In the genomic region with DNA sequence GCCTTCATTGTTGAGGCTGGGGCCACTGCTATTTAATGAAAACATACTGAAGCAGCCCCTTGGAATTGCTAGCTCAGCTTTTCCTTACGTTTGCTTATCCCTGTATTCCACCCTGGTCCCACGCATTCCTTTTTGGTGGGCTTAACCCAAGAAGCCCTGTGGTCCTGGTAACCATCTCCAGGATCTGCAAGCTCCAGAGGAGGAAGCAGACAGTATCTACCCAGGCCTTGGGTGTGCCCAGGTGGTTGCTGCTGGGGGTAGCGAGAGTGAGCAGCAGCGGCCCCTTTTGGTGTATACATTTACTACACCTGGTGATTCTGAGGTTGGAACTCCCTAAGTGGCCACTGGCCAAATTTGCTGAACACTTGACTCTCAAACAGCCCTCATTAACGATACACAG, we compare ENCODE assay signal across 11 cellular contexts.
DNase-seq lines count a peak whose midpoint lies in the region; ATAC-seq, FAIRE-seq and TF ChIP-seq lines count a peak whose summit lies in the region.
"Had no signal": no experiment of that assay in that cellular context is flagged by ENCODE, and none has a peak within 500 bp of the region (broad histone marks: within the 10 kb centered on the region; RNA-seq: fewer than 3 reads in every experiment).

No MANE protein-coding gene starts in this region.

- H3K36me3 ChIP-seq in MM.1S (replicated peaks; ENCODE audit: insufficient read depth, low read length) = no peaks in the 10 kb centered on the region
- H3K36me3 ChIP-seq in small intestine (ENCODE audit: control insufficient read depth in 2 of 2, insufficient read depth in 2 of 2, low read length in 2 of 2) = no peaks in the 10 kb centered on the region

- CTCF ChIA-PET in WTC11 (lab: Charles Lee) = interaction anchor here (0.5 to 1.5 kb wide), 9 partner anchors 19 to 515 kb away, joined by 3 to 4 read pairs (median 3); no protein-coding TSS in a partner anchor

- H3K4me3 Mint-ChIP-seq in WTC11 = no peak overlapping the region
- H3K4me3 Mint-ChIP-seq: CD8-positive, alpha-beta memory T cell had no signal

- POLR2A ChIA-PET in WTC11 (lab: Charles Lee) = no interaction called here

- H3K4me1 Mint-ChIP-seq in WTC11 = peaks cover 18% of the 10 kb centered on the region
- H3K4me1 Mint-ChIP-seq: CD8-positive, alpha-beta memory T cell had no signal

- no peaks in the 10 kb centered on the region for H3K79me2 ChIP-seq in MM.1S (ENCODE audit: low read length)

- no peaks in the 10 kb centered on the region for H3K9me2 ChIP-seq in MM.1S (replicated peaks; ENCODE audit: insufficient read depth, low read length)

- no peak overlapping the region for H3K9ac ChIP-seq in MM.1S (ENCODE audit: low read length)
- H3K9ac ChIP-seq: KMS-11 had no signal

- peaks cover 7% of the 10 kb centered on the region for H3K9me3 Mint-ChIP-seq in WTC11

- DNase-seq in activated T-cell treated with anti-CD3 and anti-CD28 coated beads for 48 hours (ENCODE audit: low read depth) (peak; percentile 0), MM.1S (peak; percentile 33), WTC11 (ENCODE audit: low spot score) (peak; percentile 71), small intestine (peak; percentile 24), CD1c-positive myeloid dendritic cell (ENCODE audit: extremely low spot score) (no peak)
- no peak for DNase-seq in activated T-cell treated with anti-CD3 and anti-CD28 coated beads, Interleukin-2, amount 50 U/mL, for 1 hour
- no peak for DNase-seq in activated naive CD4-positive, alpha-beta T cell (lab: John Stamatoyannopoulos, UW)
- DNase-seq in activated CD8-positive, alpha-beta memory T cell treated with anti-CD3 and anti-CD28 coated beads, Interleukin-2, amount 50 U/mL, for 4 hours = no peak
- DNase-seq: CD8-positive, alpha-beta memory T cell; stimulated activated CD4-positive, alpha-beta T cell treated with anti-CD3 and anti-CD28 coated beads, Interleukin-4, amount 100 ng/mL, for 4 hours had no signal

- H4K20me1 ChIP-seq in MM.1S (ENCODE audit: insufficient read depth, low read length) = no peaks in the 10 kb centered on the region

- no peak for FAIRE-seq in small intestine (lab: Jason Lieb, UNC)

- H3K27ac ChIP-seq in MM.1S (ENCODE audit: low read length) (no peak overlapping the region), small intestine (ENCODE audit: low read depth in 1 of 2, low read length in 1 of 2) (no peak overlapping the region)
- H3K27ac ChIP-seq: KMS-11 had no signal

- TF ChIP-seq CTCF in MM.1S (IDR thresholded peaks at IDR 0.05; ENCODE audit: low read length) (peak; percentile 49), WTC11 (IDR thresholded peaks at IDR 0.05) (peak; percentile 78)

- no peaks in the 10 kb centered on the region for H3K36me3 Mint-ChIP-seq in WTC11
- H3K36me3 Mint-ChIP-seq: CD8-positive, alpha-beta memory T cell had no signal

- no peaks in the 10 kb centered on the region for H3K9me3 ChIP-seq in MM.1S (replicated peaks; ENCODE audit: insufficient read depth, low read length)
- H3K9me3 ChIP-seq in small intestine (ENCODE audit: control insufficient read depth, low read depth) = no peaks in the 10 kb centered on the region

- H3K27me3 Mint-ChIP-seq in WTC11 (ENCODE audit: low read depth) = no peaks in the 10 kb centered on the region

- no peaks in the 10 kb centered on the region for H3F3A ChIP-seq in MM.1S (ENCODE audit: insufficient read depth, low read length)

- peak; percentile 97 for ATAC-seq in WTC11

- H2AFZ ChIP-seq in MM.1S (ENCODE audit: low read length) = no peak overlapping the region

- no peak overlapping the region for H3K4me2 ChIP-seq in MM.1S (ENCODE audit: low read depth, low read length)
- H3K4me2 ChIP-seq: KMS-11 had no signal

- no peak overlapping the region for H3K27ac Mint-ChIP-seq in WTC11
- H3K27ac Mint-ChIP-seq: CD8-positive, alpha-beta memory T cell had no signal

- H3K4me3 ChIP-seq in MM.1S (ENCODE audit: low read length) = no peak overlapping the region
- no peak overlapping the region for H3K4me3 ChIP-seq in small intestine (ENCODE audit: low read depth in 1 of 2, low read length in 2 of 2)

- 29 to 34% (median 30%) methylated on average over 5 of the region's 5 CpGs for WGBS in small intestine, 3 donors

- no peaks in the 10 kb centered on the region for H3K4me1 ChIP-seq in MM.1S (ENCODE audit: low read length)
- H3K4me1 ChIP-seq in small intestine (ENCODE audit: control insufficient read depth in 2 of 2, insufficient read depth in 1 of 2, low read depth in 1 of 2, low read length in 1 of 2) = peaks cover 0 to 6% of the 10 kb centered on the region in 2 donors

- H3K27me3 ChIP-seq in MM.1S (replicated peaks; ENCODE audit: insufficient read depth, low read length) (no peaks in the 10 kb centered on the region), small intestine (ENCODE audit: control insufficient read depth in 2 of 2, insufficient read depth in 2 of 2, low read length in 2 of 2) (no peaks in the 10 kb centered on the region)

TF ChIP-seq in WTC11, 78 proteins besides CTCF, POLR2A, EP300 and RAD21:
- TF ChIP-seq, protein P1, sequence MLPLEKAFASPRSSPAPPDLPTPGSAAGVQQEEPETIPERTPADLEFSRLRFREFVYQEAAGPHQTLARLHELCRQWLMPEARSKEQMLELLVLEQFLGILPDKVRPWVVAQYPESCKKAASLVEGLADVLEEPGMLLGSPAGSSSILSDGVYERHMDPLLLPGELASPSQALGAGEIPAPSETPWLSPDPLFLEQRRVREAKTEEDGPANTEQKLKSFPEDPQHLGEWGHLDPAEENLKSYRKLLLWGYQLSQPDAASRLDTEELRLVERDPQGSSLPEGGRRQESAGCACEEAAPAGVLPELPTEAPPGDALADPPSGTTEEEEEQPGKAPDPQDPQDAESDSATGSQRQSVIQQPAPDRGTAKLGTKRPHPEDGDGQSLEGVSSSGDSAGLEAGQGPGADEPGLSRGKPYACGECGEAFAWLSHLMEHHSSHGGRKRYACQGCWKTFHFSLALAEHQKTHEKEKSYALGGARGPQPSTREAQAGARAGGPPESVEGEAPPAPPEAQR (CRISPR knock-in tag; IDR thresholded peaks at IDR 0.05) = 0 out of 2 replicates have a peak, but pooled peaks have one; percentile 16
- TF ChIP-seq FOXJ3 (CRISPR knock-in tag; IDR thresholded peaks at IDR 0.05; ENCODE audit: borderline replicate concordance) = no peak

Comparison
In these comparisons a context has a peak if more than half of its experiments do, and no peak if none do; other contexts are left out.
1. DNase-seq: peak in activated T-cell treated with anti-CD3 and anti-CD28 coated beads for 48 hours (single experiment), MM.1S (single experiment), WTC11 (single experiment) and small intestine (single experiment); none in activated T-cell treated with anti-CD3 and anti-CD28 coated beads, Interleukin-2, amount 50 U/mL, for 1 hour (single experiment), CD1c-positive myeloid dendritic cell (single experiment), activated naive CD4-positive, alpha-beta T cell (0 of 4) and activated CD8-positive, alpha-beta memory T cell treated with anti-CD3 and anti-CD28 coated beads, Interleukin-2, amount 50 U/mL, for 4 hours (single experiment).